In the genomic region with DNA sequence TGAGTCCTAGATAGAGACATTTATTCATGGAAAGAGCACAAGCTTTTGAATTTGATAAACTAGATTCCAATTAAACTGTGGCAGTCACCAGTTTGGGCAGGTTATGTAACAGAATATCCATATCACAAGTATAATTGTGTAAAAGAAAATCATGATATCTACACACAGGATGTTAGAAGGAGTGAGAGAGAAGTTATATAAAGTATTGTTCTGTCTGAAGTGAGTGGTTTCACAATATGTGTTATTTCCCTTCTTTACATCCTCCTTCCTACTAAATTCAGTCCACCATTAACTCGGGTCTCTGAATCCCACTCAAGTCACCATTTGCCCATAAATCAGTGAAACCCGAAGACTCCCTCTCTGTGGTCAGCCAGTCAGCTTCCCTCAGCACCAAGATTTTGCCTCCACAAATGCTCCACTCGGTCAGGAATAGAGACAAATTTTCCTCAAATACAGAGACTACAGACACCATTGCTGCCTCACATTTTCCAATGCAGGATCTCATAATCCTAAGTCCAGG, we compare ENCODE assay signal across 14 cellular contexts. TPM values are rescaled to one million over a fixed set of nuclear protein-coding genes. Genes with fewer than 3 reads are reported as not detected.
DNase-seq lines count a peak whose midpoint lies in the region; ATAC-seq and TF ChIP-seq lines count a peak whose summit lies in the region.
"Had no signal": no experiment of that assay in that cellular context is flagged by ENCODE, and none has a peak within 500 bp of the region (broad histone marks: within the 10 kb centered on the region; RNA-seq: fewer than 3 reads in every experiment).

No MANE protein-coding gene starts in this region.

- DNase-seq in CD1c-positive myeloid dendritic cell (ENCODE audit: extremely low spot score) (peak; percentile 41), GM12865 (ENCODE audit: low read depth) (no peak), midbrain (lab: John Stamatoyannopoulos, UW) (no peak), upper lobe of left lung (no peak), AG20443 (ENCODE audit: low spot score) (no peak), prostate gland (ENCODE audit: low spot score) (no peak)
- DNase-seq: Caco-2; NCI-H524 treated with DMSO at 0.1 percent for 48 hours; pancreas; stimulated activated CD4-positive, alpha-beta T cell treated with anti-CD3 and anti-CD28 coated beads, Interleukin-4, amount 100 ng/mL, for 4 hours had no signal

- intact Hi-C loops in prostate gland (cut with DNase I): no loop called here

- H3K4me1 ChIP-seq in mucosa of rectum (ENCODE audit: control insufficient read depth in 2 of 2, insufficient read depth in 2 of 2, low read length in 2 of 2) (no peaks in the 10 kb centered on the region), upper lobe of left lung (peaks cover 0 to 5% (median 0%) of the 10 kb centered on the region in 4 donors), prostate gland (replicated peaks) (no peaks in the 10 kb centered on the region)
- H3K4me1 ChIP-seq: Caco-2, pancreas had no signal

- H3K4me3 Mint-ChIP-seq in activated T-helper 17 cell treated with anti-CD3 and anti-CD28 coated beads, Interleukin-2, amount 50 U/mL, for 72 hours: peak overlapping the region; percentile 80

- no peaks in the 10 kb centered on the region for H3K9me3 Mint-ChIP-seq in activated T-helper 17 cell treated with anti-CD3 and anti-CD28 coated beads, Interleukin-2, amount 50 U/mL, for 72 hours

- no peak for TF ChIP-seq POLR2A in upper lobe of left lung (IDR thresholded peaks at IDR 0.05)
- no peak for TF ChIP-seq POLR2A in prostate gland (IDR thresholded peaks at IDR 0.05)

- H3K4me3 ChIP-seq in GM12865 (ENCODE audit: low read depth, low read length) (peak overlapping the region; percentile 90), mucosa of rectum (ENCODE audit: low read length in 2 of 2) (peak overlapping the region; percentile 52 to 57), upper lobe of left lung (peak overlapping the region in 1 of 4 donors; percentile 35), prostate gland (no peak overlapping the region)
- H3K4me3 ChIP-seq: pancreas, thoracic aorta had no signal

- TF ChIP-seq EP300 in upper lobe of left lung (IDR thresholded peaks at IDR 0.05): no peak

- H3K27me3 ChIP-seq in mucosa of rectum (ENCODE audit: control insufficient read depth in 2 of 2, insufficient read depth in 2 of 2, low read length in 2 of 2) (peaks cover 0 to 13% of the 10 kb centered on the region in 2 donors), upper lobe of left lung (no peaks in the 10 kb centered on the region), prostate gland (replicated peaks; ENCODE audit: insufficient read depth) (no peaks in the 10 kb centered on the region)
- H3K27me3 ChIP-seq: pancreas had no signal

- H3K36me3 ChIP-seq in mucosa of rectum (ENCODE audit: control insufficient read depth in 2 of 2, insufficient read depth in 2 of 2, low read length in 2 of 2) (no peaks in the 10 kb centered on the region), upper lobe of left lung (no peaks in the 10 kb centered on the region), prostate gland (no peaks in the 10 kb centered on the region)
- H3K36me3 ChIP-seq: pancreas, thoracic aorta had no signal

- peak overlapping the region; percentile 70 for H3K27ac Mint-ChIP-seq in activated T-helper 17 cell treated with anti-CD3 and anti-CD28 coated beads, Interleukin-2, amount 50 U/mL, for 72 hours

- peak; percentile 55 for ATAC-seq in activated T-helper 17 cell treated with anti-CD3 and anti-CD28 coated beads, Interleukin-2, amount 50 U/mL, for 72 hours (replicated peaks)
- ATAC-seq in upper lobe of left lung (ENCODE audit: low FRiP score in 2 of 2): no peak

- H3K4me1 Mint-ChIP-seq in activated T-helper 17 cell treated with anti-CD3 and anti-CD28 coated beads, Interleukin-2, amount 50 U/mL, for 72 hours: peaks cover 15% of the 10 kb centered on the region

- 4 to 5% methylated on average over 3 of the region's 3 CpGs for WGBS in upper lobe of left lung, 2 donors
- 12% methylated on average over 3 of the region's 3 CpGs for WGBS in prostate gland

- H3K36me3 Mint-ChIP-seq in activated T-helper 17 cell treated with anti-CD3 and anti-CD28 coated beads, Interleukin-2, amount 50 U/mL, for 72 hours (ENCODE audit: low read depth): peaks cover 9% of the 10 kb centered on the region

- peak overlapping the region in 1 of 2 donors; percentile 48 for H3K9ac ChIP-seq in mucosa of rectum (ENCODE audit: low read depth in 1 of 2, low read length in 2 of 2)

- H3K9me3 ChIP-seq in mucosa of rectum (ENCODE audit: control insufficient read depth in 2 of 2, low read length in 2 of 2) (no peaks in the 10 kb centered on the region), upper lobe of left lung (no peaks in the 10 kb centered on the region), prostate gland (no peaks in the 10 kb centered on the region)
- H3K9me3 ChIP-seq: Caco-2, pancreas, thoracic aorta had no signal

- TF ChIP-seq CTCF in GM12865 (IDR thresholded peaks at IDR 0.05; ENCODE audit: insufficient read depth, low read depth, low read length, missing control alignments): no peak
- no peak for TF ChIP-seq CTCF in upper lobe of left lung (IDR thresholded peaks at IDR 0.05)
- TF ChIP-seq CTCF in prostate gland (IDR thresholded peaks at IDR 0.05): no peak

- H3K27me3 Mint-ChIP-seq in activated T-helper 17 cell treated with anti-CD3 and anti-CD28 coated beads, Interleukin-2, amount 50 U/mL, for 72 hours: no peaks in the 10 kb centered on the region

- H3K27ac ChIP-seq in mucosa of rectum (ENCODE audit: low read depth in 2 of 2, low read length in 2 of 2) (peak overlapping the region; percentile 63 to 70), upper lobe of left lung (no peak overlapping the region), prostate gland (no peak overlapping the region)
- H3K27ac ChIP-seq: pancreas, thoracic aorta had no signal

RNA-seq across cellular contexts. Expression of gene HLA-DQB1, which starts 0.8 kb away (rescaled TPM):
- total RNA-seq in activated T-helper 17 cell treated with anti-CD3 and anti-CD28 coated beads, Interleukin-2, amount 50 U/mL, for 72 hours: 10 to 100 TPM in 1 of 2 donors, 1 to 10 TPM in 1; 3.4 to 25.5 TPM
- total RNA-seq in upper lobe of left lung (100 to 1,000 TPM in 2 of 6 donors, 10 to 100 TPM in 2, 1 to 10 TPM in 2; 1.0 to 154 (median 36.3) TPM), prostate gland (1 to 10 TPM; 1.0 to 3.0 TPM)
- total RNA-seq: Caco-2 had no signal

RNA-seq across cellular contexts. Expression of gene HLA-DQA1, which starts 28.5 kb away (rescaled TPM):
- total RNA-seq in activated T-helper 17 cell treated with anti-CD3 and anti-CD28 coated beads, Interleukin-2, amount 50 U/mL, for 72 hours: 10 to 100 TPM in 1 of 2 donors, 1 to 10 TPM in 1; 1.1 to 11.6 TPM
- total RNA-seq in upper lobe of left lung: 100 to 1,000 TPM in 4 of 6 donors, 1 to 10 TPM in 1, not detected in 1; 7.8 to 476 (median 122) TPM
- 1 to 10 TPM; 2.4 to 3.7 TPM for total RNA-seq in prostate gland
- total RNA-seq: Caco-2, epithelial cell of proximal tubule had no signal

Comparison
In these comparisons a context has a peak if more than half of its experiments do, and no peak if none do; other contexts are left out.
1. H3K4me3 ChIP-seq: peak in GM12865 (single experiment) and mucosa of rectum (2 of 2); none in prostate gland (0 of 2).
2. H3K27ac ChIP-seq: peak in mucosa of rectum (2 of 2); none in upper lobe of left lung (0 of 4) and prostate gland (0 of 2).